Comparison of ENCODE assay signal across 15 cellular contexts in the genomic region with DNA sequence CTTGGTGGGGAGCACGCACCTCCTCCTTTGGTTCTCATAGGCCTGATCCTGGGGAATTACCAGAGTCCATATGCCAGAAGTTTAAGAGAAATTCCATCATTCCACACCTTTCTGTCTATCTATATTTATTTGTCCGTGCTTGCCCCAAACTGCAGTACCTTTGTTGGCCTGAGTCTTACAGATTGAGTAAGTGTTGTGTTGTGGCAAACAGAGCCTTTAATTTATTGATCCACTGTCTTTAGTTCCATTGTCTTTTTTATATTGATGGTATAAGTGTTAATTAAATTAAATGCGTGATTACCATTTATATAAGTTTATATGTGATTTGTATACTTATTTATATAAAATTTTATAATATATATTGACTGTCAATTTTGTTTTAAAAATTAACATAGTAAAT. TPM values are rescaled to one million over a fixed set of nuclear protein-coding genes. Genes with fewer than 3 reads are reported as not detected.
DNase-seq lines count a peak whose midpoint lies in the region; ATAC-seq and TF ChIP-seq lines count a peak whose summit lies in the region.
"Had no signal": no experiment of that assay in that cellular context is flagged by ENCODE, and none has a peak within 500 bp of the region (broad histone marks: within the 10 kb centered on the region; RNA-seq: fewer than 3 reads in every experiment).

No MANE protein-coding gene starts in this region.

- H3K27me3 ChIP-seq in breast epithelium: no peaks in the 10 kb centered on the region
- no peaks in the 10 kb centered on the region for H3K27me3 ChIP-seq in WERI-Rb-1 (ENCODE audit: insufficient read depth, low read depth, severe bottlenecking)
- no peaks in the 10 kb centered on the region for H3K27me3 ChIP-seq in hepatocyte
- H3K27me3 ChIP-seq in MG63: no peaks in the 10 kb centered on the region

- 76% methylated on average over 3 of the region's 3 CpGs for WGBS in hepatocyte (ENCODE audit: low lambda C conversion rate, missing lambda C conversion rate)

- H4K20me1 ChIP-seq in hepatocyte (ENCODE audit: insufficient read depth, poor library complexity, severe bottlenecking): no peaks in the 10 kb centered on the region

- H3K36me3 ChIP-seq in breast epithelium (no peaks in the 10 kb centered on the region), WERI-Rb-1 (no peaks in the 10 kb centered on the region), hepatocyte (replicated peaks; ENCODE audit: insufficient read depth, low read depth) (no peaks in the 10 kb centered on the region), MG63 (no peaks in the 10 kb centered on the region)

- peaks cover 17% of the 10 kb centered on the region for H3K4me1 Mint-ChIP-seq in MCF 10A (ENCODE audit: insufficient read depth, unreplicated experiment)
- no peaks in the 10 kb centered on the region for H3K4me1 Mint-ChIP-seq in activated naive CD8-positive, alpha-beta T cell treated with anti-CD3 and anti-CD28 coated beads, Interleukin-2, amount 50 U/mL, for 24 hours

- no peaks in the 10 kb centered on the region for H3K27me3 Mint-ChIP-seq in MCF 10A (ENCODE audit: insufficient read depth, unreplicated experiment)
- no peaks in the 10 kb centered on the region for H3K27me3 Mint-ChIP-seq in activated naive CD8-positive, alpha-beta T cell treated with anti-CD3 and anti-CD28 coated beads, Interleukin-2, amount 50 U/mL, for 24 hours

- POLR2A ChIA-PET in MCF 10A (lab: Yijun Ruan, JAX): no interaction called here

- no peak overlapping the region for H3K4me3 ChIP-seq in breast epithelium
- no peak overlapping the region for H3K4me3 ChIP-seq in WERI-Rb-1 (ENCODE audit: low read depth, low read length)
- no peak overlapping the region for H3K4me3 ChIP-seq in hepatocyte
- H3K4me3 ChIP-seq in MG63: no peak overlapping the region

- CTCF ChIA-PET in MCF 10A (lab: Yijun Ruan, JAX): no interaction called here

- no peaks in the 10 kb centered on the region for H3K9me3 ChIP-seq in breast epithelium
- H3K9me3 ChIP-seq in WERI-Rb-1 (ENCODE audit: severe bottlenecking): no peaks in the 10 kb centered on the region
- no peaks in the 10 kb centered on the region for H3K9me3 ChIP-seq in hepatocyte (ENCODE audit: low read depth)
- no peaks in the 10 kb centered on the region for H3K9me3 ChIP-seq in MG63

- no peaks in the 10 kb centered on the region for H3K36me3 Mint-ChIP-seq in MCF 10A (ENCODE audit: insufficient read depth, unreplicated experiment)
- no peaks in the 10 kb centered on the region for H3K36me3 Mint-ChIP-seq in activated naive CD8-positive, alpha-beta T cell treated with anti-CD3 and anti-CD28 coated beads, Interleukin-2, amount 50 U/mL, for 24 hours (ENCODE audit: low read depth)

- TF ChIP-seq CTCF in MCF 10A (IDR thresholded peaks at IDR 0.05; ENCODE audit: unreplicated experiment) (peak; percentile 17), breast epithelium (IDR thresholded peaks at IDR 0.05) (peak in 1 of 3 donors; percentile 11), WERI-Rb-1 (IDR thresholded peaks at IDR 0.05; ENCODE audit: low read depth, low read length) (peak; percentile 17; the same call in 1 of the 2 replicates), hepatocyte (IDR thresholded peaks at IDR 0.05; ENCODE audit: poor library complexity) (peak; percentile 4)

- DNase-seq in MCF 10A (ENCODE audit: unreplicated experiment) (no peak), breast epithelium (ENCODE audit: low spot score in 2 of 2) (no peak), WERI-Rb-1 (no peak), hepatocyte (ENCODE audit: low spot score) (no peak), MG63 (no peak), NCI-H1092 treated with DMSO at 0.1 percent for 48 hours (lab: John Stamatoyannopoulos, UW) (no peak)
- no peak for DNase-seq in activated naive CD8-positive, alpha-beta T cell treated with anti-CD3 and anti-CD28 coated beads, Interleukin-2, amount 50 U/mL, for 24 hours
- DNase-seq: activated CD4-positive, alpha-beta memory T cell treated with anti-CD3 and anti-CD28 coated beads, Interleukin-2, amount 10 ng/mL, durations not matched to agents 7 days and 5 days; activated naive CD4-positive, alpha-beta T cell treated with anti-CD3 and anti-CD28 coated beads, Interleukin-2, amount 50 U/mL, for 16 hours; cortex of kidney; foreskin melanocyte; kidney glomerular epithelial cell; NCI-H1417 treated with DMSO at 0.1 percent for 48 hours; stimulated activated CD4-positive, alpha-beta T cell treated with anti-CD3 and anti-CD28 coated beads, Interleukin-12 subunit alpha, Interleukin-12 subunit beta, amount 100 ng/mL, for 4 hours had no signal

- H2AFZ ChIP-seq in hepatocyte: no peak overlapping the region

- no peak overlapping the region for H3K27ac Mint-ChIP-seq in MCF 10A (ENCODE audit: low read depth, unreplicated experiment)
- H3K27ac Mint-ChIP-seq in activated naive CD8-positive, alpha-beta T cell treated with anti-CD3 and anti-CD28 coated beads, Interleukin-2, amount 50 U/mL, for 24 hours: no peak overlapping the region
- H3K27ac Mint-ChIP-seq: activated CD4-positive, alpha-beta memory T cell treated with anti-CD3 and anti-CD28 coated beads, Interleukin-2, amount 10 ng/mL, durations not matched to agents 7 days and 5 days had no signal

- H3K4me3 Mint-ChIP-seq in MCF 10A (ENCODE audit: unreplicated experiment): no peak overlapping the region
- H3K4me3 Mint-ChIP-seq in activated naive CD8-positive, alpha-beta T cell treated with anti-CD3 and anti-CD28 coated beads, Interleukin-2, amount 50 U/mL, for 24 hours: no peak overlapping the region
- H3K4me3 Mint-ChIP-seq: activated CD4-positive, alpha-beta memory T cell treated with anti-CD3 and anti-CD28 coated beads, Interleukin-2, amount 10 ng/mL, durations not matched to agents 7 days and 5 days had no signal

- no peak for ATAC-seq in HG02870 (IDR thresholded peaks at IDR 0.05; ENCODE audit: unreplicated experiment)
- ATAC-seq in activated naive CD8-positive, alpha-beta T cell treated with anti-CD3 and anti-CD28 coated beads, Interleukin-2, amount 50 U/mL, for 24 hours: no peak

- no peaks in the 10 kb centered on the region for H3K9me3 Mint-ChIP-seq in MCF 10A (ENCODE audit: unreplicated experiment)
- no peaks in the 10 kb centered on the region for H3K9me3 Mint-ChIP-seq in activated naive CD8-positive, alpha-beta T cell treated with anti-CD3 and anti-CD28 coated beads, Interleukin-2, amount 50 U/mL, for 24 hours
- H3K9me3 Mint-ChIP-seq: activated CD4-positive, alpha-beta memory T cell treated with anti-CD3 and anti-CD28 coated beads, Interleukin-2, amount 10 ng/mL, durations not matched to agents 7 days and 5 days had no signal

- H3K4me1 ChIP-seq in breast epithelium (no peaks in the 10 kb centered on the region), hepatocyte (ENCODE audit: insufficient read depth) (no peaks in the 10 kb centered on the region)

- H3K79me2 ChIP-seq in hepatocyte: no peaks in the 10 kb centered on the region

- H3K9me2 ChIP-seq in hepatocyte (replicated peaks; ENCODE audit: insufficient read depth): no peaks in the 10 kb centered on the region

- H3K27ac ChIP-seq in breast epithelium (no peak overlapping the region), WERI-Rb-1 (no peak overlapping the region), hepatocyte (no peak overlapping the region)

- TF ChIP-seq POLR2A in breast epithelium (IDR thresholded peaks at IDR 0.05): no peak

- intact Hi-C loops in MCF 10A (cut with micrococcal nuclease) (no loop called here), breast epithelium (cut with DNase I; ENCODE audit: low total_unique reads) (no loop called here)

- H3K4me2 ChIP-seq in hepatocyte: no peak overlapping the region

- no TSS peak for BruUV-seq in MCF 10A (replicated peaks; lab: Mats Ljungman, UMichigan)

RNA-seq across cellular contexts. Expression of a gene that starts 4.9 kb away (rescaled TPM):
- total RNA-seq in MCF 10A (2022) (11.3 and 15.9 TPM in 2 replicates), breast epithelium (1 to 10 TPM; 3.3 to 6.3 (median 5.0) TPM), hepatocyte (1.8 and 7.7 TPM in 2 replicates)
- polyA plus RNA-seq in hepatocyte: 2.5 and 2.8 TPM in 2 replicates
- 0.35 and 1.0 TPM in 2 replicates for total RNA-seq in MG63 (2014; rRNA removed; shearing (Covaris generic); ENCODE audit: low replicate concordance)

RNA-seq across cellular contexts. Expression of a gene that starts 11.1 kb away (rescaled TPM):
- 2.8 and 4.3 TPM in 2 replicates for total RNA-seq in MCF 10A (2022)
- total RNA-seq in breast epithelium: 1 to 10 TPM; 1.6 to 6.0 (median 4.2) TPM
- total RNA-seq in hepatocyte: 0.37 and 0.72 TPM in 2 replicates
- 1.8 and 2.4 TPM in 2 replicates for polyA plus RNA-seq in hepatocyte
- 0.59 TPM in 2 replicates for total RNA-seq in MG63 (2014; rRNA removed; shearing (Covaris generic); ENCODE audit: low replicate concordance)
- total RNA-seq: activated CD4-positive, alpha-beta memory T cell treated with anti-CD3 and anti-CD28 coated beads, Interleukin-2, amount 10 ng/mL, durations not matched to agents 7 days and 5 days had no signal
